Comparison of ENCODE assay signal across 8 cellular contexts in the genomic region with DNA sequence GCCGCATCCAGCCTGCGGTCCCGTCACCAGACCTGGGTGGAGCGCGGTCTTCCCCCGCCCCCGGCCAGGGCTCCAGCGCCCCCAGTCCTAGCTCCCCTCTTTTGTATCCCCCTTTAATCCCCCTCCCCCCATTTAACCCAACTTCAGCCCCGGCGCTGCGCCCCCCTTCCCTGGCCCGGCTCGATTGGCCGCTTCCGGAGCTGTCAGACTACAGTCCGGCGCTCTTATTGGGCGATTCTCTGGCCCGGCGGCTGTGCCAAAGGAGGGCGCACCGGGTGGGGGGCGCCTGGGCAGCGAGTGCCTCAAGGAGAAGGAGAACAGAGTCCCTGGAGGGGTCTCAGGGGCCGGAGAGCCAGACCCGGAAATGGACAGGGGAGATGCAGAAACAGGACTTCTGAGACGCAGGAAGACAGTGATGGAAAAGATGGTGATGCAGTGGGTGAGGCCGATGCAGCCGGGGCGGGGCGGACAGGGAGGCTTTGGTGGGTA. TPM values are rescaled to one million over a fixed set of nuclear protein-coding genes. Genes with fewer than 3 reads are reported as not detected.
DNase-seq lines count a peak whose midpoint lies in the region; ATAC-seq and TF ChIP-seq lines count a peak whose summit lies in the region.

No MANE protein-coding gene starts in this region.

- no peak for DNase-seq in Calu3
- peak; percentile 42 for DNase-seq in left cardiac atrium
- peak; percentile 64 to 96 (median 76) for DNase-seq in posterior cingulate gyrus
- DNase-seq in NCI-H2171 treated with DMSO at 0.1 percent for 48 hours (lab: John Stamatoyannopoulos, UW) = no peak

- H3K27ac Mint-ChIP-seq in Calu3 (ENCODE audit: unreplicated experiment) = no peak overlapping the region

- TF ChIP-seq CTCF in Calu3 (IDR thresholded peaks at IDR 0.05; ENCODE audit: unreplicated experiment) (no peak), WI38 (IDR thresholded peaks at IDR 0.05; ENCODE audit: low read depth, low read length) (no peak)

- peaks cover 10% of the 10 kb centered on the region for H3K36me3 Mint-ChIP-seq in Calu3 (ENCODE audit: insufficient read depth, unreplicated experiment)

- H3K4me1 Mint-ChIP-seq in Calu3 (ENCODE audit: low read depth, unreplicated experiment) = peaks cover 7% of the 10 kb centered on the region

- intact Hi-C loops in Calu3 (cut with micrococcal nuclease; ENCODE audit: unreplicated experiment) (no loop called here), left cardiac atrium (cut with DNase I) (loop anchor here (5.0 to 10.0 kb wide), 4 partner anchors 37 to 125 kb away; no protein-coding TSS in a partner anchor), posterior cingulate gyrus (cut with DNase I) (loop anchor here (1.0 to 5.0 kb wide), 3 partner anchors 37 to 103 kb away; no protein-coding TSS in a partner anchor)

- H3K4me3 Mint-ChIP-seq in Calu3 (ENCODE audit: low read depth, unreplicated experiment) = peak overlapping the region; percentile 68

- H3K4me3 ChIP-seq in WI38 (ENCODE audit: low read depth, low read length) = peak overlapping the region; percentile 46

- CTCF ChIA-PET in Calu3 (lab: Charles Lee) = interaction anchor here (0.6 kb wide), 4 partner anchors 40 to 1936 kb away, joined by 3 to 8 read pairs (median 4); no protein-coding TSS in a partner anchor

- H3K27me3 Mint-ChIP-seq in Calu3 (ENCODE audit: unreplicated experiment) = peaks cover 71% of the 10 kb centered on the region

- H3K9me3 Mint-ChIP-seq in Calu3 (ENCODE audit: low read depth, unreplicated experiment) = no peaks in the 10 kb centered on the region

- ATAC-seq in left cardiac atrium (peak; percentile 24 to 43), GM21367 (IDR thresholded peaks at IDR 0.05; ENCODE audit: unreplicated experiment) (no peak), GM18868 (IDR thresholded peaks at IDR 0.05; ENCODE audit: unreplicated experiment) (no peak), HG02970 (IDR thresholded peaks at IDR 0.05; ENCODE audit: low FRiP score, unreplicated experiment) (no peak)

- no TSS peak for BruUV-seq in Calu3 (replicated peaks; lab: Mats Ljungman, UMichigan)

RNA-seq across cellular contexts. Expression of a gene that starts 1.1 kb away (rescaled TPM):
- 2.5 and 3.6 TPM in 2 replicates for total RNA-seq in Calu3 (2022)
- 100 to 1,000 TPM; 104 to 134 TPM for total RNA-seq in left cardiac atrium

Comparison
In these comparisons a context has a peak if more than half of its experiments do, and no peak if none do; other contexts are left out.
1. DNase-seq: peak in left cardiac atrium (single experiment) and posterior cingulate gyrus (10 of 10); none in Calu3 (single experiment) and NCI-H2171 treated with DMSO at 0.1 percent for 48 hours (single experiment).
2. ATAC-seq: peak in left cardiac atrium (2 of 2); none in GM21367 (single experiment), GM18868 (single experiment) and HG02970 (single experiment).
3. RNA of a gene that starts 1.1 kb away (total RNA-seq): 104 to 134 TPM in left cardiac atrium; 2.5 to 3.6 TPM in Calu3; every median in the first group is over 10 times any median in the second.